Comparison of ENCODE assay signal across 22 cellular contexts in genomic region chrX:132204629-132205028, GRCh38.
"Had no signal": no experiment of that assay in that cellular context is flagged by ENCODE, and none has a peak within 500 bp of the region (broad histone marks: within the 10 kb centered on the region; RNA-seq: fewer than 3 reads in every experiment).

No MANE protein-coding gene starts in this region.

- H3K9me3 ChIP-seq: colonic mucosa, mucosa of descending colon, neutrophil, thoracic aorta, tibial nerve, upper lobe of left lung had no signal

- H3K27ac ChIP-seq: colonic mucosa, neutrophil, parathyroid adenoma, thoracic aorta, tibial nerve, upper lobe of left lung had no signal

- ATAC-seq: left lobe of liver; mucosa of descending colon; natural killer cell treated with Interleukin-12 subunit alpha and Interleukin-12 subunit beta and Interleukin-15 and Interleukin-18, amount 100 ng/mL, for 72 hours; sciatic nerve; stimulated activated effector memory CD8-positive, alpha-beta T cell treated with anti-CD3 and anti-CD28 coated beads, Interleukin-12 subunit alpha, Interleukin-12 subunit beta, amount 100 ng/mL, for 72 hours had no signal

- H3K4me1 ChIP-seq: colonic mucosa had no signal

- H3K27me3 ChIP-seq: colonic mucosa, neutrophil, upper lobe of left lung had no signal

- DNase-seq: colonic mucosa; effector CD8-positive, alpha-beta T cell; head of caudate nucleus; kidney; mesenchymal stem cell; mucosa of descending colon; naive B cell; stimulated activated CD4-positive, alpha-beta T cell treated with anti-CD3 and anti-CD28 coated beads, Interleukin-2, amount 100 ng/mL, for 24 hours; stimulated activated CD4-positive, alpha-beta T cell treated with anti-CD3 and anti-CD28 coated beads, Interleukin-4, amount 100 ng/mL, for 24 hours; stimulated activated naive CD4-positive, alpha-beta T cell treated with Interleukin-2 at 50 U/mL for 16 hours; substantia nigra; upper lobe of left lung had no signal

- H3K4me3 ChIP-seq: colonic mucosa, mucosa of descending colon, thoracic aorta, tibial nerve, upper lobe of left lung had no signal

- H2AFZ ChIP-seq: parathyroid adenoma had no signal

- H3K36me3 ChIP-seq: colonic mucosa, thoracic aorta, tibial nerve had no signal

- FAIRE-seq: frontal cortex, urothelium cell line had no signal

- H3K9ac ChIP-seq: parathyroid adenoma had no signal

- H3K79me2 ChIP-seq: parathyroid adenoma had no signal
